Comparison of ENCODE assay signal across 13 cellular contexts in the genomic region with DNA sequence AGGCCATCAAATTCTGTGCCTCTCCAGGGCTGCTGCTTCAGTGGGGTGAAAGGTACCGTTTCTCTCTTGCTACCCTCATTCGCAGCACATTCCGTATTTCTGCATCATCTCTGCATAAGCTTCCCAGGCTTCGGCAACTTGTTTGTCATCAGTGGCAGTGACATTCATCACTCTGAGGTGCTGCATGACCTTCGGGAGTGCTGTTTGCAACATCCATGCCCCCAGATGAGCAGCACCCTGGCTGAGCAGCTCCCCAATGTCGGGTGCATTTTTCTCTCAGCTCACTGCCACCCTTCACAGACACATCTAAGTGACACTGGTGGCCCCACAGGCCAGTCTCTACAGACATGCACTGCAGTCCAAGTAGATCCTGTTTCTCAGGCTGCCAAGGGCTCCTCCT. TPM values are rescaled to one million over a fixed set of nuclear protein-coding genes. Genes with fewer than 3 reads are reported as not detected.
DNase-seq lines count a peak whose midpoint lies in the region; ATAC-seq, FAIRE-seq and TF ChIP-seq lines count a peak whose summit lies in the region.
"Had no signal": no experiment of that assay in that cellular context is flagged by ENCODE, and none has a peak within 500 bp of the region (broad histone marks: within the 10 kb centered on the region; RNA-seq: fewer than 3 reads in every experiment).

No MANE protein-coding gene starts in this region.

- peaks cover 73% of the 10 kb centered on the region for H3K4me1 Mint-ChIP-seq in dendritic cell treated with granulocyte-macrophage colony-stimulating factor and Interleukin-4, amounts not matched to agents 40 ng/mL and 50 ng/mL, for 4 days (ENCODE audit: low read depth)
- peaks cover 76% of the 10 kb centered on the region for H3K4me1 Mint-ChIP-seq in nephron progenitor cell

- H3K9me3 Mint-ChIP-seq in dendritic cell treated with granulocyte-macrophage colony-stimulating factor and Interleukin-4, amounts not matched to agents 40 ng/mL and 50 ng/mL, for 4 days = no peaks in the 10 kb centered on the region
- H3K9me3 Mint-ChIP-seq in nephron progenitor cell = no peaks in the 10 kb centered on the region
- H3K9me3 Mint-ChIP-seq: activated T-helper 1 cell treated with anti-CD3 and anti-CD28 coated beads, Interleukin-12 subunit alpha, Interleukin-12 subunit beta, Interleukin-2, Interleukin-4 antibody, amounts not matched to agents 30 ng/mL and 10 ng/mL and 1 ng/mL, durations not matched to agents 14 hours and 24 hours and 36 hours had no signal

- H3K27ac Mint-ChIP-seq in dendritic cell treated with granulocyte-macrophage colony-stimulating factor and Interleukin-4, amounts not matched to agents 40 ng/mL and 50 ng/mL, for 4 days = peak overlapping the region; percentile 5
- peak overlapping the region; percentile 81 for H3K27ac Mint-ChIP-seq in nephron progenitor cell
- H3K27ac Mint-ChIP-seq: activated T-helper 1 cell treated with anti-CD3 and anti-CD28 coated beads, Interleukin-12 subunit alpha, Interleukin-12 subunit beta, Interleukin-2, Interleukin-4 antibody, amounts not matched to agents 30 ng/mL and 10 ng/mL and 1 ng/mL, durations not matched to agents 14 hours and 24 hours and 36 hours had no signal

- DNase-seq in AG08395 (ENCODE audit: low spot score) = peak; percentile 30
- no peak for DNase-seq in nephron progenitor cell
- DNase-seq in kidney = no peak
- DNase-seq in GM10248 (ENCODE audit: extremely low spot score) = no peak
- DNase-seq in MG63 = no peak
- DNase-seq: cortex of kidney, midbrain, NCI-H2081 had no signal

- H3K4me3 ChIP-seq in HEK293 (ENCODE audit: low read depth, low read length) (no peak overlapping the region), kidney (ENCODE audit: low read length in 2 of 2) (no peak overlapping the region), MG63 (no peak overlapping the region)

- POLR2A ChIA-PET in HEK293 (lab: Yijun Ruan, JAX) = interaction anchor here (0.6 kb wide), 1 partner anchor 166 kb away, joined by 4 read pairs; no protein-coding TSS in a partner anchor
- POLR2A ChIA-PET in GM10248 (lab: Yijun Ruan, JAX) = interaction anchor here (0.5 kb wide), 1 partner anchor 154 kb away, joined by 9 read pairs; no protein-coding TSS in a partner anchor

- no peak overlapping the region for H3K9ac ChIP-seq in kidney (ENCODE audit: low read length in 2 of 2)

- CTCF ChIA-PET in HEK293 (lab: Yijun Ruan, JAX) = no interaction called here
- CTCF ChIA-PET in GM10248 (lab: Yijun Ruan, JAX) = interaction anchor here (1.3 kb wide), 1 partner anchor 9 kb away, joined by 5 read pairs; no protein-coding TSS in a partner anchor

- peaks cover 50% of the 10 kb centered on the region for H3K36me3 Mint-ChIP-seq in dendritic cell treated with granulocyte-macrophage colony-stimulating factor and Interleukin-4, amounts not matched to agents 40 ng/mL and 50 ng/mL, for 4 days (ENCODE audit: low read depth)
- peaks cover 39% of the 10 kb centered on the region for H3K36me3 Mint-ChIP-seq in nephron progenitor cell (ENCODE audit: low read depth)

- no peak for FAIRE-seq in kidney (lab: Jason Lieb, UNC)

- no peak for ATAC-seq in HG03432 (IDR thresholded peaks at IDR 0.05; ENCODE audit: unreplicated experiment)

- H3K27me3 ChIP-seq in MG63 = no peaks in the 10 kb centered on the region

- peaks cover 0 to 15% of the 10 kb centered on the region in 2 experiments; a peak in 2 of 3 replicates for H3K36me3 ChIP-seq in HEK293 (ENCODE audit: control insufficient read depth in 2 of 2, insufficient read depth in 1 of 2, low read length in 2 of 2)
- no peaks in the 10 kb centered on the region for H3K36me3 ChIP-seq in kidney (ENCODE audit: control insufficient read depth in 1 of 2, insufficient read depth in 2 of 2, low read length in 2 of 2)
- H3K36me3 ChIP-seq in MG63 = peaks cover 18% of the 10 kb centered on the region

- TF ChIP-seq CTCF in HEK293 (tag by site-specific recombination; IDR thresholded peaks at IDR 0.05) (no peak), nephron progenitor cell (IDR thresholded peaks at IDR 0.05) (no peak), kidney (IDR thresholded peaks at IDR 0.05; ENCODE audit: borderline replicate concordance, extremely low read depth, insufficient read depth) (no peak), GM10248 (IDR thresholded peaks at IDR 0.05; ENCODE audit: control extremely low read depth, extremely low read depth, low read depth, missing control alignments) (no peak)

- H3K9me3 ChIP-seq in HEK293 (ENCODE audit: control insufficient read depth, insufficient read depth, low read depth, low read length) = no peaks in the 10 kb centered on the region
- H3K9me3 ChIP-seq in kidney (ENCODE audit: control insufficient read depth in 1 of 2, low read length in 2 of 2) = no peaks in the 10 kb centered on the region
- no peaks in the 10 kb centered on the region for H3K9me3 ChIP-seq in MG63

- H3K27ac ChIP-seq in HEK293 (ENCODE audit: extremely low read depth, low read depth, low read length) (no peak overlapping the region), kidney (ENCODE audit: low read depth in 2 of 2, low read length in 2 of 2) (no peak overlapping the region)
- H3K27ac ChIP-seq: VCaP had no signal

- H3K4me1 ChIP-seq in HEK293 (ENCODE audit: control insufficient read depth, insufficient read depth, low read length) (peaks cover 32% of the 10 kb centered on the region), kidney (ENCODE audit: control insufficient read depth in 1 of 2, insufficient read depth in 1 of 2, low read depth in 1 of 2, low read length in 2 of 2) (peaks cover 54% of the 10 kb centered on the region in 2 donors)

- H3K4me3 Mint-ChIP-seq in dendritic cell treated with granulocyte-macrophage colony-stimulating factor and Interleukin-4, amounts not matched to agents 40 ng/mL and 50 ng/mL, for 4 days = no peak overlapping the region
- H3K4me3 Mint-ChIP-seq in nephron progenitor cell = peak overlapping the region; percentile 36
- H3K4me3 Mint-ChIP-seq: activated T-helper 1 cell treated with anti-CD3 and anti-CD28 coated beads, Interleukin-12 subunit alpha, Interleukin-12 subunit beta, Interleukin-2, Interleukin-4 antibody, amounts not matched to agents 30 ng/mL and 10 ng/mL and 1 ng/mL, durations not matched to agents 14 hours and 24 hours and 36 hours had no signal

- peaks cover 3% of the 10 kb centered on the region for H3K27me3 Mint-ChIP-seq in dendritic cell treated with granulocyte-macrophage colony-stimulating factor and Interleukin-4, amounts not matched to agents 40 ng/mL and 50 ng/mL, for 4 days
- H3K27me3 Mint-ChIP-seq in nephron progenitor cell (ENCODE audit: low read depth, poor library complexity) = peaks cover 4% of the 10 kb centered on the region

- intact Hi-C loops in dendritic cell treated with granulocyte-macrophage colony-stimulating factor and Interleukin-4, amounts not matched to agents 40 ng/mL and 50 ng/mL, for 4 days (cut with micrococcal nuclease) = loop anchor here (5.0 kb wide), 2 partner anchors 84 to 184 kb away; no protein-coding TSS in a partner anchor
- intact Hi-C loops in kidney (cut with DNase I) = no loop called here

TF ChIP-seq in HEK293, 187 proteins besides CTCF, POLR2A, EP300 and RAD21 (continues in another document):
- no peak for TF ChIP-seq ZNF510 (tag by site-specific recombination; IDR thresholded peaks at IDR 0.05; ENCODE audit: insufficient replicate concordance)
- no peak for TF ChIP-seq ZNF560 (tag by site-specific recombination; IDR thresholded peaks at IDR 0.05; ENCODE audit: borderline replicate concordance)
- TF ChIP-seq PRDM4 (tag by site-specific recombination; IDR thresholded peaks at IDR 0.05) = no peak
- peak; percentile 31; the same call in 1 of the 2 replicates for TF ChIP-seq OSR2 (tag by site-specific recombination; IDR thresholded peaks at IDR 0.05)
- TF ChIP-seq, protein P1, sequence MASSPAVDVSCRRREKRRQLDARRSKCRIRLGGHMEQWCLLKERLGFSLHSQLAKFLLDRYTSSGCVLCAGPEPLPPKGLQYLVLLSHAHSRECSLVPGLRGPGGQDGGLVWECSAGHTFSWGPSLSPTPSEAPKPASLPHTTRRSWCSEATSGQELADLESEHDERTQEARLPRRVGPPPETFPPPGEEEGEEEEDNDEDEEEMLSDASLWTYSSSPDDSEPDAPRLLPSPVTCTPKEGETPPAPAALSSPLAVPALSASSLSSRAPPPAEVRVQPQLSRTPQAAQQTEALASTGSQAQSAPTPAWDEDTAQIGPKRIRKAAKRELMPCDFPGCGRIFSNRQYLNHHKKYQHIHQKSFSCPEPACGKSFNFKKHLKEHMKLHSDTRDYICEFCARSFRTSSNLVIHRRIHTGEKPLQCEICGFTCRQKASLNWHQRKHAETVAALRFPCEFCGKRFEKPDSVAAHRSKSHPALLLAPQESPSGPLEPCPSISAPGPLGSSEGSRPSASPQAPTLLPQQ (tag by site-specific recombination; IDR thresholded peaks at IDR 0.05) = peak; percentile 59

RNA-seq across cellular contexts. Expression of gene CREBBP, which starts 3.8 kb away (rescaled TPM):
- total RNA-seq in kidney = 74.6 TPM
- 5.9 TPM for polyA plus RNA-seq in kidney (ENCODE audit: insufficient read depth, low read depth, low replicate concordance)
- total RNA-seq in MG63 (2014; rRNA removed; shearing (Covaris generic); ENCODE audit: low replicate concordance) = 3.7 and 7.0 TPM in 2 replicates
